Comparison of ENCODE assay signal across 11 cellular contexts in the genomic region with DNA sequence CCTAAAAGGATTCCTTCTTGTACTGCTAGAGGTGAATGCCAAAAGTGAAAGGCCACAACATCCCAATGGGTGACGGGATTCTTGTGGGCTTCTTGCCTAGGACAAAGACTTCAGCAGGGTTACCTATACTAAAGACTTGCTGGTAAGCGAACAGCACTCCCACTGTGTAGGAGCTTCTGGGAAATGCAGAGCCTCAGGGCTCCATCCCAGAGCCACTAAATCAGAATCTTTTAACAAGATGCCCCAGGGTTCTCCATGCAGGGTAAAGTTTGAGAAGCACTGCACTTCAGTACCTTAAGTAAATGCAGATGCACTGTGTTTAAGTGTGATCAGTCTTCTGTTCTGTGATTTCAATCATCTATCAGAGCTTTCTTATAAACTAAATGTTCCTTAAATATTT.
"Had no signal": no experiment of that assay in that cellular context is flagged by ENCODE, and none has a peak within 500 bp of the region (broad histone marks: within the 10 kb centered on the region; RNA-seq: fewer than 3 reads in every experiment).

No MANE protein-coding gene starts in this region.

- H3K27me3 ChIP-seq: heart right ventricle, SJCRH30, tibial artery had no signal

- H3K9me3 ChIP-seq: SJCRH30, tibial artery had no signal

- H3K27me3 Mint-ChIP-seq: activated naive CD4-positive, alpha-beta T cell treated with anti-CD3 and anti-CD28 coated beads, Interleukin-2, amount 50 U/mL, for 24 hours had no signal

- H2AFZ ChIP-seq: parathyroid adenoma had no signal

- ATAC-seq: heart right ventricle had no signal

- H3K27ac ChIP-seq: parathyroid adenoma, SJCRH30 had no signal

- H3K4me3 ChIP-seq: heart right ventricle, SJCRH30, tibial artery had no signal

- H3K36me3 ChIP-seq: SJCRH30 had no signal

- DNase-seq: activated CD4-positive, alpha-beta T cell treated with anti-CD3 and anti-CD28 coated beads, Interleukin-2, amount 50 U/mL, for 4 hours; activated CD4-positive, CD25-positive, alpha-beta regulatory T cell treated with anti-CD3 and anti-CD28 coated beads, Interleukin-2, amount 50 U/mL, for 72 hours; activated effector memory CD4-positive, alpha-beta T cell treated with Interleukin-2 at 50 U/mL for 16 hours; foreskin melanocyte; heart right ventricle; midbrain; SJCRH30; stimulated activated CD4-positive, alpha-beta T cell treated with anti-CD3 and anti-CD28 coated beads, Interleukin-4, amount 100 ng/mL, for 24 hours; tibial artery had no signal

- H3K9me3 Mint-ChIP-seq: activated naive CD4-positive, alpha-beta T cell treated with anti-CD3 and anti-CD28 coated beads, Interleukin-2, amount 50 U/mL, for 24 hours had no signal

- H3K4me3 Mint-ChIP-seq: activated naive CD4-positive, alpha-beta T cell treated with anti-CD3 and anti-CD28 coated beads, Interleukin-2, amount 50 U/mL, for 24 hours had no signal
